ENCODE assay signal across 27 cellular contexts in the genomic region with DNA sequence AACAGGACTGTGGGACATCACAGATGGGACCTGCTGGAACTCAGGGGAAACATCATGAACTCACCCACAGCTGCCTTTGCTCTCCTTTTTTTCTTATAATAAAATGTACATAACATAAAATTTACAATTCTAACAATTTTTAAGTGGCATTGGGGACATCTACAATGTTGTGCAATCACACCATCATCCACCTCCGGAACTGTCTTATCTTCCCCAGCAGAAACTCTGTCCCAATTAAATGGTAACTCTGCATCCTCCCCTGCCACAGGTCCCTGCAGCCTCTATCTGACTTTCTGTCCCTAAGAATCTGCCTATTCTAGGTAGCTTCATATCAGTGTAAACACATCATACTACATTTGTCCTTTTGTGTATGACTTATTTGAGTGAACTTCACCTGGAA. TPM values are rescaled to one million over a fixed set of nuclear protein-coding genes. Genes with fewer than 3 reads are reported as not detected.
"Had no signal": no experiment of that assay in that cellular context is flagged by ENCODE, and none has a peak within 500 bp of the region (broad histone marks: within the 10 kb centered on the region; RNA-seq: fewer than 3 reads in every experiment).

No MANE protein-coding gene starts in this region.

- H3K27ac ChIP-seq: left ventricle myocardium inferior, ovary, sigmoid colon, spleen, tibial nerve, upper lobe of left lung, vagina had no signal

- ATAC-seq: naive thymus-derived CD4-positive, alpha-beta T cell had no signal

- H3K36me3 ChIP-seq: left ventricle myocardium inferior, ovary, sigmoid colon, spleen, tibial nerve, upper lobe of left lung, vagina had no signal

- H3K27me3 ChIP-seq: ovary, sigmoid colon, spleen, tibial nerve, upper lobe of left lung, vagina had no signal

- DNase-seq: hypothalamus; immature natural killer cell; left ventricle myocardium inferior; mesendoderm; naive thymus-derived CD4-positive, alpha-beta T cell; ovary; right cardiac atrium; sigmoid colon; spleen; stimulated activated CD4-positive, alpha-beta T cell treated with anti-CD3 and anti-CD28 coated beads, Interleukin-4, amount 100 ng/mL, for 24 hours; stimulated activated naive CD4-positive, alpha-beta T cell; stimulated activated naive CD8-positive, alpha-beta T cell treated with anti-CD3 and anti-CD28 coated beads, Interleukin-15, amount 100 ng/mL, for 72 hours; substantia nigra; upper lobe of left lung had no signal

- H3K4me1 ChIP-seq: left ventricle myocardium inferior, sigmoid colon, spleen, tibial nerve, upper lobe of left lung, vagina had no signal

- H3K9me3 ChIP-seq: left ventricle myocardium inferior, ovary, sigmoid colon, spleen, tibial nerve, upper lobe of left lung, vagina had no signal

- FAIRE-seq: islet of Langerhans, small intestine had no signal

- H3K4me3 ChIP-seq: left ventricle myocardium inferior, lung, ovary, sigmoid colon, spleen, tibial nerve, upper lobe of left lung, vagina had no signal

RNA-seq across cellular contexts. Expression of a gene that starts 19.4 kb away (rescaled TPM):
- total RNA-seq: kidney epithelial cell; left ventricle myocardium inferior; lower leg skin; mononuclear cell; naive thymus-derived CD4-positive, alpha-beta T cell; natural killer cell treated with Interleukin-12 subunit alpha and Interleukin-12 subunit beta and Interleukin-15 and Interleukin-18, amount 100 ng/mL, for 72 hours; omental fat pad; ovary; pulmonary artery endothelial cell; spleen; temporal lobe; urinary bladder; vagina had no signal
- polyA plus RNA-seq: immature natural killer cell; naive thymus-derived CD4-positive, alpha-beta T cell; urinary bladder had no signal
